Comparison of ENCODE assay signal across 21 cellular contexts in genomic region chr4:528835-529234, GRCh38. TPM values are rescaled to one million over a fixed set of nuclear protein-coding genes. Genes with fewer than 3 reads are reported as not detected.
DNase-seq lines count a peak whose midpoint lies in the region; ATAC-seq and TF ChIP-seq lines count a peak whose summit lies in the region.
"Had no signal": no experiment of that assay in that cellular context is flagged by ENCODE, and none has a peak within 500 bp of the region (broad histone marks: within the 10 kb centered on the region; RNA-seq: fewer than 3 reads in every experiment).

No MANE protein-coding gene starts in this region.

- intact Hi-C loops in psoas muscle (cut with DNase I) = no loop called here

- H3K4me3 Mint-ChIP-seq in T-helper 17 cell = no peak overlapping the region
- no peak overlapping the region for H3K4me3 Mint-ChIP-seq in WTC11
- H3K4me3 Mint-ChIP-seq: CD4-positive, alpha-beta T cell had no signal

- H3K36me3 ChIP-seq in psoas muscle (ENCODE audit: insufficient read depth in 1 of 2, low read depth in 1 of 2) = peaks cover 5 to 92% of the 10 kb centered on the region in 2 donors

- POLR2A ChIA-PET in WTC11 (lab: Charles Lee) = no interaction called here

- no peak for ATAC-seq in T-helper 17 cell
- ATAC-seq in WTC11 = no peak
- ATAC-seq in psoas muscle = peak in 3 of 4 donors; percentile 38 to 61 (median 50)

- CTCF ChIA-PET in WTC11 (lab: Charles Lee) = no interaction called here

- WGBS in psoas muscle, 3 donors = 39 to 45% (median 43%) methylated on average over 9 of the region's 9 CpGs

- H3K4me1 ChIP-seq in psoas muscle = no peaks in the 10 kb centered on the region
- H3K4me1 ChIP-seq: BLaER1, Peyer's patch had no signal

- TF ChIP-seq CTCF in WTC11 (IDR thresholded peaks at IDR 0.05) = no peak
- TF ChIP-seq CTCF in psoas muscle (IDR thresholded peaks at IDR 0.05) = no peak

- no peak overlapping the region for H3K4me3 ChIP-seq in psoas muscle
- H3K4me3 ChIP-seq: BLaER1, Peyer's patch had no signal

- DNase-seq in T-helper 17 cell = no peak
- no peak for DNase-seq in WTC11 (ENCODE audit: low spot score)
- peak; percentile 13 for DNase-seq in left kidney (ENCODE audit: low read depth, low spot score)
- no peak for DNase-seq in psoas muscle
- no peak for DNase-seq in NK-92 (lab: John Stamatoyannopoulos, UW; ENCODE audit: unreplicated experiment)
- no peak for DNase-seq in epidermal melanocyte (ENCODE audit: insufficient read length, low spot score)
- no peak for DNase-seq in NK-92 treated with Interleukin-12 subunit alpha and Interleukin-12 subunit beta, amount 100 ng/mL, for 24 hours (lab: John Stamatoyannopoulos, UW)
- DNase-seq: ACHN; CD4-positive, alpha-beta T cell; COR-L47; DMS79; IMR-90; NCI-H1092 treated with DMSO at 0.1 percent for 48 hours; NCI-H1930; NCI-H226; NCI-H510A treated with DMSO at 0.1 percent for 48 hours; NCI-H774; Peyer's patch had no signal

- H3K27ac ChIP-seq in psoas muscle = no peak overlapping the region
- H3K27ac ChIP-seq: BLaER1, KMS-11, Peyer's patch had no signal

- H3K27ac Mint-ChIP-seq in T-helper 17 cell (peak overlapping the region; percentile 19), WTC11 (peak overlapping the region; percentile 66; the same call in 1 of the 2 replicates)
- H3K27ac Mint-ChIP-seq: CD4-positive, alpha-beta T cell had no signal

- H3K4me1 Mint-ChIP-seq in T-helper 17 cell (peaks cover 3% of the 10 kb centered on the region), WTC11 (peaks cover 16% of the 10 kb centered on the region)

- H3K27me3 ChIP-seq in psoas muscle (ENCODE audit: insufficient read depth in 3 of 3, low read length in 2 of 3) = no peaks in the 10 kb centered on the region
- H3K27me3 ChIP-seq: BLaER1, Peyer's patch had no signal

- H3K9me3 ChIP-seq in T-helper 17 cell (ENCODE audit: control insufficient read depth, low read length, poor library complexity, severe bottlenecking) = no peaks in the 10 kb centered on the region
- H3K9me3 ChIP-seq in psoas muscle = no peaks in the 10 kb centered on the region
- H3K9me3 ChIP-seq: BLaER1, Peyer's patch had no signal

- peaks cover 10% of the 10 kb centered on the region for H3K36me3 Mint-ChIP-seq in T-helper 17 cell (ENCODE audit: low read depth)
- peaks cover 50% of the 10 kb centered on the region for H3K36me3 Mint-ChIP-seq in WTC11

- H3K9me3 Mint-ChIP-seq in WTC11 = 0 out of 2 replicates have a peak, but pooled peaks cover 7% of the 10 kb centered on the region
- H3K9me3 Mint-ChIP-seq: CD4-positive, alpha-beta T cell had no signal

- no peaks in the 10 kb centered on the region for H3K27me3 Mint-ChIP-seq in T-helper 17 cell
- H3K27me3 Mint-ChIP-seq in WTC11 (ENCODE audit: low read depth) = no peaks in the 10 kb centered on the region
- H3K27me3 Mint-ChIP-seq: CD4-positive, alpha-beta T cell had no signal

TF ChIP-seq in WTC11, 78 proteins besides CTCF, POLR2A, EP300 and RAD21:
- no peak for TF ChIP-seq ESRRA (CRISPR knock-in tag; IDR thresholded peaks at IDR 0.05; ENCODE audit: borderline replicate concordance)

RNA-seq across cellular contexts. Expression of gene PIGG, which starts 29.8 kb away (rescaled TPM):
- total RNA-seq in T-helper 17 cell (10 to 100 TPM; 68.1 to 69.8 TPM), WTC11 (2021) (46.0 to 53.8 TPM (median 51.0 TPM) in 3 replicates), psoas muscle (10 to 100 TPM in 2 of 4 donors, 1 to 10 TPM in 2; 9.4 to 15.6 (median 10.0) TPM)
- 10 to 100 TPM in 2 of 3 donors, 1 to 10 TPM in 1; 6.7 to 15.6 (median 10.9) TPM for polyA plus RNA-seq in psoas muscle

RNA-seq across cellular contexts. Expression of gene ZNF721, which starts 29.9 kb away (rescaled TPM):
- total RNA-seq in T-helper 17 cell = 10 to 100 TPM; 26.3 to 38.9 TPM
- total RNA-seq in WTC11 (2021) = 84.1 to 100 TPM (median 89.6 TPM) in 3 replicates
- total RNA-seq in psoas muscle = 10 to 100 TPM in 3 of 4 donors, 1 to 10 TPM in 1; 8.4 to 17.4 (median 13.2) TPM
- polyA plus RNA-seq in psoas muscle = 10 to 100 TPM in 1 of 3 donors, 1 to 10 TPM in 2; 3.1 to 13.2 (median 6.4) TPM

RNA-seq across cellular contexts. Expression of gene TMEM271, which starts 47.3 kb away (rescaled TPM):
- not detected for total RNA-seq in T-helper 17 cell
- 0.14 to 0.31 TPM (median 0.16 TPM) in 3 replicates for total RNA-seq in WTC11 (2021)
- not detected for total RNA-seq in psoas muscle
- polyA plus RNA-seq in psoas muscle = not detected
- total RNA-seq: CD4-positive, alpha-beta T cell; IMR-90; OCI-LY7; Peyer's patch had no signal
- polyA plus RNA-seq: IMR-90 had no signal

Comparison
In these comparisons a context has a peak if more than half of its experiments do, and no peak if none do; other contexts are left out.
1. ATAC-seq: peak in psoas muscle (3 of 4); none in T-helper 17 cell (single experiment) and WTC11 (single experiment).